24 cellular contexts compared by ENCODE assay signal in genomic region chr4:127335732-127336131, GRCh38.
DNase-seq lines count a peak whose midpoint lies in the region; ATAC-seq, FAIRE-seq and TF ChIP-seq lines count a peak whose summit lies in the region.
"Had no signal": no experiment of that assay in that cellular context is flagged by ENCODE, and none has a peak within 500 bp of the region (broad histone marks: within the 10 kb centered on the region; RNA-seq: fewer than 3 reads in every experiment).

No MANE protein-coding gene starts in this region.

- H3K4me3 ChIP-seq in IMR-90 (ENCODE audit: insufficient read depth, low read depth, low read length) (no peak overlapping the region), K562 (no peak overlapping the region)
- H3K4me3 ChIP-seq: BLaER1 had no signal

- TF ChIP-seq POLR2A in IMR-90 (IDR thresholded peaks at IDR 0.05; ENCODE audit: low read depth, low read length) (no peak), K562 (conservative IDR thresholded peaks at IDR 0.05) (no peak)

- H3K9me3 ChIP-seq in IMR-90 (ENCODE audit: control insufficient read depth, insufficient read depth, low read length) (no peaks in the 10 kb centered on the region), K562 (replicated peaks; ENCODE audit: control insufficient read depth, insufficient read depth, low read depth, low read length) (no peaks in the 10 kb centered on the region)
- H3K9me3 ChIP-seq: BE2C, BLaER1 had no signal

- H3K4me2 ChIP-seq in IMR-90 (ENCODE audit: low read depth, low read length) (no peak overlapping the region), K562 (ENCODE audit: insufficient read depth, low read length) (no peak overlapping the region)
- H3K4me2 ChIP-seq: BLaER1 had no signal

- H3K4me3 Mint-ChIP-seq in osteocyte (ENCODE audit: unreplicated experiment), result no peak overlapping the region
- H3K4me3 Mint-ChIP-seq in Calu3 (ENCODE audit: low read depth, unreplicated experiment), result no peak overlapping the region
- H3K4me3 Mint-ChIP-seq: CD14-positive monocyte; CD4-positive, alpha-beta memory T cell; CD4-positive, CD25-positive, alpha-beta regulatory T cell; CD8-positive, alpha-beta memory T cell had no signal

- no peak overlapping the region for H3K9ac ChIP-seq in IMR-90 (ENCODE audit: low read depth, low read length)
- H3K9ac ChIP-seq in K562 (ENCODE audit: insufficient read depth in 1 of 2, low read depth in 2 of 2, low read length in 2 of 2), result no peak overlapping the region
- H3K9ac ChIP-seq: BLaER1 had no signal

- no peak overlapping the region for H2BK15ac ChIP-seq in IMR-90 (ENCODE audit: low read depth, low read length)

- CTCF ChIA-PET in IMR-90 (lab: Yijun Ruan, JAX) (interaction anchor here (0.6 to 1.2 kb wide), 3 partner anchors 8 to 1267 kb away, joined by 3 to 5 read pairs (median 3); no protein-coding TSS in a partner anchor), K562 (lab: Yijun Ruan, JAX; ENCODE audit: low intra/inter-chr PET ratio) (no interaction called here), Calu3 (lab: Charles Lee) (no interaction called here)

- H3K56ac ChIP-seq in IMR-90 (ENCODE audit: extremely low read depth, insufficient read depth, low read length), result no peak overlapping the region

- dilution Hi-C loops in IMR-90 (cut with HindIII; ENCODE audit: low sequenced_read_pairs, unreplicated experiment), result no loop called here

- no peak overlapping the region; the same call in 1 of the 2 replicates for H3K14ac ChIP-seq in IMR-90 (replicated peaks; ENCODE audit: low read depth, low read length)

- H3K36me3 Mint-ChIP-seq in osteocyte (ENCODE audit: unreplicated experiment), result peaks cover 1% of the 10 kb centered on the region
- H3K36me3 Mint-ChIP-seq in Calu3 (ENCODE audit: insufficient read depth, unreplicated experiment), result no peaks in the 10 kb centered on the region
- H3K36me3 Mint-ChIP-seq: CD14-positive monocyte; CD4-positive, alpha-beta memory T cell; CD4-positive, CD25-positive, alpha-beta regulatory T cell; CD8-positive, alpha-beta memory T cell had no signal

- H3K27ac ChIP-seq in IMR-90 (ENCODE audit: insufficient read depth, low read length) (no peak overlapping the region), K562 (ENCODE audit: extremely low read depth, low read depth, low read length) (no peak overlapping the region)
- H3K27ac ChIP-seq: BLaER1 had no signal

- H3K79me2 ChIP-seq in K562 (ENCODE audit: control insufficient read depth, insufficient read depth, low read length), result no peaks in the 10 kb centered on the region

- no peak for DNase-seq in IMR-90
- DNase-seq in OCI-M1 (lab: John Stamatoyannopoulos, UW), result peak; percentile 67
- DNase-seq in K562 (ENCODE audit: extremely low read depth in 1 of 4, low spot score in 3 of 4), result no peak
- no peak for DNase-seq in osteocyte (ENCODE audit: extremely low spot score, unreplicated experiment)
- DNase-seq in Calu3, result no peak
- DNase-seq in NCI-H128 (lab: John Stamatoyannopoulos, UW; ENCODE audit: unreplicated experiment), result no peak
- no peak for DNase-seq in SIG-M5 treated with dmso at 0.1 percent for 504 hours (lab: John Stamatoyannopoulos, UW; ENCODE audit: unreplicated experiment)
- DNase-seq: 8988T; ACHN; BE2C; C1 segment of cervical spinal cord; CD4-positive, alpha-beta memory T cell; CD4-positive, CD25-positive, alpha-beta regulatory T cell; CD8-positive, alpha-beta memory T cell; COR-L47; DMS79 treated with DMSO at 0.1 percent for 48 hours; GF-D8 had no signal

- H4K8ac ChIP-seq in IMR-90 (ENCODE audit: low read depth in 2 of 2, low read length in 2 of 2), result no peak overlapping the region

- no CpG with 5 or more reads among the region's 1 CpG for WGBS in IMR-90 (ENCODE audit: extremely low coverage in 2 of 2, insufficient read length in 1 of 2), 2 experiments
- 0% methylated on average over 1 of the region's 1 CpG for WGBS in K562 (ENCODE audit: insufficient coverage, low coverage, missing lambda C conversion rate)

- H3K36me3 ChIP-seq in IMR-90 (ENCODE audit: control insufficient read depth, insufficient read depth, low read length) (no peaks in the 10 kb centered on the region), K562 (ENCODE audit: control insufficient read depth, insufficient read depth, low read length) (no peaks in the 10 kb centered on the region)
- H3K36me3 ChIP-seq: BE2C, BLaER1 had no signal

- POLR2A ChIA-PET in IMR-90 (lab: Charles Lee; ENCODE audit: unreplicated experiment) (no interaction called here), K562 (lab: Yijun Ruan, JAX) (no interaction called here)

- H3K27me3 ChIP-seq in IMR-90 (ENCODE audit: control insufficient read depth, insufficient read depth, low read length), result no peaks in the 10 kb centered on the region
- H3K27me3 ChIP-seq in K562 (ENCODE audit: control insufficient read depth in 2 of 2, insufficient read depth in 2 of 2, low read length in 2 of 2), result no peaks in the 10 kb centered on the region
- H3K27me3 ChIP-seq: BE2C, BLaER1 had no signal

- H3K4me1 ChIP-seq in IMR-90 (ENCODE audit: control insufficient read depth, insufficient read depth, low read length) (no peaks in the 10 kb centered on the region), K562 (replicated peaks in 1 of 2; ENCODE audit: control insufficient read depth in 2 of 2, insufficient read depth in 2 of 2, low read length in 2 of 2) (no peaks in the 10 kb centered on the region; a peak in 1 of 5 replicates)
- H3K4me1 ChIP-seq: BLaER1 had no signal

- H3K9me3 Mint-ChIP-seq in osteocyte (ENCODE audit: unreplicated experiment) (no peaks in the 10 kb centered on the region), Calu3 (ENCODE audit: low read depth, unreplicated experiment) (no peaks in the 10 kb centered on the region)

- no peak overlapping the region for H2BK120ac ChIP-seq in IMR-90 (ENCODE audit: low read depth, low read length)

- H3K4me1 Mint-ChIP-seq in osteocyte (ENCODE audit: unreplicated experiment) (peaks cover 39% of the 10 kb centered on the region), Calu3 (ENCODE audit: low read depth, unreplicated experiment) (no peaks in the 10 kb centered on the region)
- H3K4me1 Mint-ChIP-seq: CD14-positive monocyte; CD4-positive, alpha-beta memory T cell; CD4-positive, CD25-positive, alpha-beta regulatory T cell; CD8-positive, alpha-beta memory T cell had no signal

- H3K27me3 Mint-ChIP-seq in osteocyte (ENCODE audit: unreplicated experiment) (no peaks in the 10 kb centered on the region), Calu3 (ENCODE audit: unreplicated experiment) (no peaks in the 10 kb centered on the region)
- H3K27me3 Mint-ChIP-seq: CD4-positive, alpha-beta memory T cell; CD4-positive, CD25-positive, alpha-beta regulatory T cell had no signal

- no peaks in the 10 kb centered on the region for H3K9me1 ChIP-seq in IMR-90 (ENCODE audit: insufficient read depth, low read length)
- no peaks in the 10 kb centered on the region for H3K9me1 ChIP-seq in K562 (ENCODE audit: control insufficient read depth, insufficient read depth, low read length)

- no peak overlapping the region for H2BK5ac ChIP-seq in IMR-90 (ENCODE audit: low read depth, low read length, poor library complexity, severe bottlenecking)

- H4K5ac ChIP-seq in IMR-90 (ENCODE audit: low read depth, low read length), result no peak overlapping the region

- no peak overlapping the region for H2BK20ac ChIP-seq in IMR-90 (ENCODE audit: low read depth, low read length)

- intact Hi-C loops in IMR-90 (cut with micrococcal nuclease) (no loop called here), K562 (cut with micrococcal nuclease) (no loop called here), Calu3 (cut with micrococcal nuclease; ENCODE audit: unreplicated experiment) (no loop called here)

- in situ Hi-C loops in IMR-90 (cut with MboI; ENCODE audit: low sequenced_read_pairs) (no loop called here), K562 (cut with MboI) (no loop called here)

- H3K27ac Mint-ChIP-seq in osteocyte (ENCODE audit: unreplicated experiment) (peak overlapping the region; percentile 53), Calu3 (ENCODE audit: unreplicated experiment) (no peak overlapping the region)
- H3K27ac Mint-ChIP-seq: CD14-positive monocyte; CD4-positive, alpha-beta memory T cell; CD4-positive, CD25-positive, alpha-beta regulatory T cell; CD8-positive, alpha-beta memory T cell had no signal

- TF ChIP-seq CTCF in IMR-90 (conservative IDR thresholded peaks at IDR 0.05; ENCODE audit: low read depth, low read length) (no peak), K562 (IDR thresholded peaks at IDR 0.05 in 2 of 3, conservative IDR thresholded peaks at IDR 0.05 in 1 of 3; ENCODE audit: insufficient read depth in 2 of 3, low read depth in 1 of 3, low read length in 3 of 3) (no peak), osteocyte (IDR thresholded peaks at IDR 0.05) (no peak), Calu3 (IDR thresholded peaks at IDR 0.05; ENCODE audit: unreplicated experiment) (no peak)

- no peaks in the 10 kb centered on the region for H3K79me1 ChIP-seq in IMR-90 (ENCODE audit: low read depth in 1 of 2, low read length in 2 of 2)

- 0 out of 2 replicates have a peak, but pooled peaks have one; percentile 14 for ATAC-seq in IMR-90 (ENCODE audit: low read depth)
- no peak for ATAC-seq in K562

- no peak overlapping the region for H2AK5ac ChIP-seq in IMR-90 (ENCODE audit: low read depth, low read length)

- no peak overlapping the region for H4K91ac ChIP-seq in IMR-90 (ENCODE audit: insufficient read depth, low read depth, low read length)

- no peak overlapping the region for H3K18ac ChIP-seq in IMR-90 (ENCODE audit: low read depth, low read length)

- no peak overlapping the region for H2AFZ ChIP-seq in IMR-90 (replicated peaks; ENCODE audit: low read length, poor library complexity)
- H2AFZ ChIP-seq in K562 (ENCODE audit: low read depth, low read length), result no peak overlapping the region

- no peak overlapping the region for H3K4ac ChIP-seq in IMR-90 (ENCODE audit: low read depth, low read length)

- TF ChIP-seq RAD21 in IMR-90 (IDR thresholded peaks at IDR 0.05; ENCODE audit: low read length), result no peak
- no peak for TF ChIP-seq RAD21 in K562 (CRISPR knock-in tag; conservative IDR thresholded peaks at IDR 0.05 in 1 of 2, IDR thresholded peaks at IDR 0.05 in 1 of 2)

- H3K23ac ChIP-seq in IMR-90 (ENCODE audit: low read depth, low read length), result no peak overlapping the region

- BruUV-seq in IMR-90 (replicated peaks; lab: Mats Ljungman, UMichigan) (no TSS peak), K562 (replicated peaks; lab: Mats Ljungman, UMichigan) (no TSS peak), Calu3 (replicated peaks; lab: Mats Ljungman, UMichigan) (no TSS peak)

- FAIRE-seq in K562 (lab: Jason Lieb, UNC), result no peak
- FAIRE-seq: A204.1, D721Med, G401.6, GM12891, GM19239 had no signal

- TF ChIP-seq EP300 in K562 (IDR thresholded peaks at IDR 0.05; ENCODE audit: low read length), result no peak

- H4K20me1 ChIP-seq in IMR-90 (ENCODE audit: insufficient read depth, low read length) (no peaks in the 10 kb centered on the region), K562 (replicated peaks; ENCODE audit: control insufficient read depth, insufficient read depth, low read length) (no peaks in the 10 kb centered on the region)
- H4K20me1 ChIP-seq: BLaER1 had no signal

- no peak overlapping the region for H2AK9ac ChIP-seq in IMR-90 (replicated peaks; ENCODE audit: low read depth, low read length, poor library complexity)

TF ChIP-seq in IMR-90, 13 proteins besides CTCF, POLR2A, EP300 and RAD21 (continues in another document):
- TF ChIP-seq NFE2L2 (IDR thresholded peaks at IDR 0.05; ENCODE audit: low read depth, low read length) (no peak), RFX5 (IDR thresholded peaks at IDR 0.05; ENCODE audit: low read depth, low read length) (no peak)

TF ChIP-seq in K562, 482 proteins besides CTCF, POLR2A, EP300 and RAD21 (continues in another document):
- TF ChIP-seq NFE2 (IDR thresholded peaks at IDR 0.05; ENCODE audit: low read depth), result 0 out of 2 replicates have a peak, but pooled peaks have one; percentile 9
